ENCODE assay signal across 13 cellular contexts in genomic region chr2:206981089-206981674, GRCh38. TPM values are rescaled to one million over a fixed set of nuclear protein-coding genes. Genes with fewer than 3 reads are reported as not detected.
"Had no signal": no experiment of that assay in that cellular context is flagged by ENCODE, and none has a peak within 500 bp of the region (broad histone marks: within the 10 kb centered on the region; RNA-seq: fewer than 3 reads in every experiment).

No MANE protein-coding gene starts in this region.

- H3K27me3 ChIP-seq: body of pancreas, gastroesophageal sphincter, spleen, stomach had no signal

- H3K9me3 ChIP-seq: body of pancreas, gastroesophageal sphincter, mucosa of descending colon, spleen, stomach had no signal

- H3K4me3 ChIP-seq: body of pancreas, gastroesophageal sphincter, mucosa of descending colon, spleen, stomach had no signal

- H3K4me1 ChIP-seq: body of pancreas had no signal

- H3K36me3 ChIP-seq: gastroesophageal sphincter, spleen, stomach had no signal

- ATAC-seq: body of pancreas had no signal

- H3K27ac ChIP-seq: body of pancreas, epithelial cell of prostate, stomach had no signal

RNA-seq across cellular contexts. Expression of gene CPO, which starts 41.9 kb away (rescaled TPM):
- total RNA-seq: activated CD8-positive, alpha-beta memory T cell treated with anti-CD3 and anti-CD28 coated beads for 36 hours; activated naive CD8-positive, alpha-beta T cell treated with anti-CD3 and anti-CD28 coated beads for 36 hours; activated T-helper 1 cell treated with anti-CD3 and anti-CD28 coated beads, Interleukin-12 subunit alpha, Interleukin-12 subunit beta, Interleukin-2, Interleukin-4 antibody, amounts not matched to agents 30 ng/mL and 10 ng/mL and 1 ng/mL, durations not matched to agents 14 hours and 24 hours and 36 hours; body of pancreas; dermis blood vessel endothelial cell; mammary epithelial cell; natural killer cell; ureter had no signal
- polyA plus RNA-seq: mammary epithelial cell had no signal
